In genomic region chr12:116916714-116917114, GRCh38 we compare ENCODE assay signal across 8 cellular contexts. TPM values are rescaled to one million over a fixed set of nuclear protein-coding genes. Genes with fewer than 3 reads are reported as not detected.
DNase-seq lines count a peak whose midpoint lies in the region; ATAC-seq, FAIRE-seq and TF ChIP-seq lines count a peak whose summit lies in the region.

No MANE protein-coding gene starts in this region.

- H3K36me3 Mint-ChIP-seq in activated naive CD8-positive, alpha-beta T cell: peaks cover 14% of the 10 kb centered on the region

- H3K79me2 ChIP-seq in PC-3 (ENCODE audit: low read length): peaks cover 75% of the 10 kb centered on the region

- ATAC-seq in GM18909 (IDR thresholded peaks at IDR 0.05; ENCODE audit: poor library complexity, unreplicated experiment): peak; percentile 93
- ATAC-seq in HG03139 (IDR thresholded peaks at IDR 0.05; ENCODE audit: unreplicated experiment): peak; percentile 84
- ATAC-seq in PC-3: peak; percentile 72
- peak; percentile 68 for ATAC-seq in left colon

- CTCF ChIA-PET in PC-3 (lab: Charles Lee): interaction anchor here (0.8 to 1.1 kb wide), 2 partner anchors 208 to 213 kb away, joined by 3 to 4 read pairs; no protein-coding TSS in a partner anchor

- no peak for TF ChIP-seq POLR2A in GM12891 (IDR thresholded peaks at IDR 0.05; ENCODE audit: low read depth, low read length)

- no peak overlapping the region for H3K27ac Mint-ChIP-seq in activated naive CD8-positive, alpha-beta T cell

- no peaks in the 10 kb centered on the region for H3K27me3 Mint-ChIP-seq in activated naive CD8-positive, alpha-beta T cell

- H3K4me3 ChIP-seq in BE2C (ENCODE audit: low read depth, low read length) (no peak overlapping the region), PC-3 (ENCODE audit: low read length) (peak overlapping the region; percentile 46)

- peak overlapping the region; percentile 78 for H3K4me2 ChIP-seq in PC-3 (ENCODE audit: low read length)

- H3K4me1 ChIP-seq in BE2C (peaks cover 11% of the 10 kb centered on the region), PC-3 (ENCODE audit: insufficient read depth, low read length) (peaks cover 54% of the 10 kb centered on the region)

- H3K27me3 ChIP-seq in BE2C: no peaks in the 10 kb centered on the region
- no peaks in the 10 kb centered on the region for H3K27me3 ChIP-seq in PC-3 (ENCODE audit: low read length)

- peak overlapping the region; percentile 37 for H3K9ac ChIP-seq in PC-3 (ENCODE audit: low read length)

- H4K20me1 ChIP-seq in PC-3 (ENCODE audit: low read length): peaks cover 6% of the 10 kb centered on the region; the same call in 1 of the 2 replicates

- peaks cover 8% of the 10 kb centered on the region for H3F3A ChIP-seq in PC-3 (ENCODE audit: low read length, unreplicated experiment)

- POLR2A ChIA-PET in PC-3 (lab: Charles Lee; ENCODE audit: unreplicated experiment): interaction anchor here (0.6 kb wide), 1 partner anchor 41 kb away, joined by 3 read pairs; no protein-coding TSS in a partner anchor

- intact Hi-C loops in PC-3 (cut with micrococcal nuclease): loop anchor here (1.0 to 10.0 kb wide), 5 partner anchors 42 to 1136 kb away; partner anchors contain the start of genes RNFT2 and SPRING1
- intact Hi-C loops in left colon (cut with DNase I, micrococcal nuclease): no loop called here

- TF ChIP-seq CTCF in BE2C (IDR thresholded peaks at IDR 0.05; ENCODE audit: low read depth, low read length) (peak; percentile 45), PC-3 (conservative IDR thresholded peaks at IDR 0.05; ENCODE audit: low read depth, low read length) (peak; percentile 66)

- DNase-seq in BE2C (peak; percentile 65), PC-3 (peak; percentile 90), left colon (peak; percentile 38 to 51), GM12891 (ENCODE audit: insufficient read length, low spot score) (no peak), hippocampal formation (lab: John Stamatoyannopoulos, UW) (no peak)

- H3K4me1 Mint-ChIP-seq in activated naive CD8-positive, alpha-beta T cell (ENCODE audit: low read depth): peaks cover 76% of the 10 kb centered on the region

- H3K4me3 Mint-ChIP-seq in activated naive CD8-positive, alpha-beta T cell: peak overlapping the region; percentile 17

- H3K9me3 Mint-ChIP-seq in activated naive CD8-positive, alpha-beta T cell (ENCODE audit: low read depth): no peaks in the 10 kb centered on the region

- peak overlapping the region; percentile 89 for H3K27ac ChIP-seq in PC-3 (ENCODE audit: low read length)

- H2AFZ ChIP-seq in PC-3 (ENCODE audit: low read length): no peak overlapping the region

- H3K36me3 ChIP-seq in BE2C (peaks cover 35% of the 10 kb centered on the region), PC-3 (ENCODE audit: low read depth, low read length) (peaks cover 6% of the 10 kb centered on the region; the same call in 1 of the 2 replicates)

- no peaks in the 10 kb centered on the region for H3K9me2 ChIP-seq in PC-3 (replicated peaks; ENCODE audit: low read length)

- H3K9me3 ChIP-seq in BE2C: no peaks in the 10 kb centered on the region
- H3K9me3 ChIP-seq in PC-3 (ENCODE audit: low read length): no peaks in the 10 kb centered on the region

- no peak for FAIRE-seq in GM12891 (lab: Jason Lieb, UNC)

- no TSS peak for BruUV-seq in PC-3 (replicated peaks; lab: Mats Ljungman, UMichigan)

TF ChIP-seq in GM12891, 5 proteins besides CTCF, POLR2A, EP300 and RAD21:
- TF ChIP-seq SPI1 (IDR thresholded peaks at IDR 0.05; ENCODE audit: low read depth, low read length): no peak
- TF ChIP-seq POU2F2 (IDR thresholded peaks at IDR 0.05; ENCODE audit: low read depth, low read length): no peak
- TF ChIP-seq TAF1 (IDR thresholded peaks at IDR 0.05; ENCODE audit: low read depth, low read length): no peak
- no peak for TF ChIP-seq PAX5 (IDR thresholded peaks at IDR 0.05; ENCODE audit: insufficient read depth, low read length, severe bottlenecking)
- no peak for TF ChIP-seq POLR2AphosphoS5 (IDR thresholded peaks at IDR 0.05; ENCODE audit: low read depth, low read length)
TF ChIP-seq in GM12891: peak in this region for 0.

RNA-seq across cellular contexts. Expression of gene FBXW8, which starts 6.0 kb away (rescaled TPM):
- 17.9 TPM for polyA plus RNA-seq in BE2C (2012; ENCODE audit: insufficient read depth, insufficient read length, low read depth)
- 12.1 and 20.7 TPM in 2 replicates for total RNA-seq in PC-3 (2014; rRNA removed)
- 10 to 100 TPM in 1 of 2 donors, 1 to 10 TPM in 1; 9.0 to 14.4 TPM for total RNA-seq in left colon
- 2.7 TPM for polyA plus RNA-seq in GM12891 (2012; ENCODE audit: low read depth, missing spikeins)

RNA-seq across cellular contexts. Expression of gene HRK, which starts 35.5 kb away (rescaled TPM):
- polyA plus RNA-seq in BE2C (2012; ENCODE audit: insufficient read depth, insufficient read length, low read depth): 0.74 TPM
- 0.33 and 0.58 TPM in 2 replicates for total RNA-seq in PC-3 (2014; rRNA removed)
- total RNA-seq in left colon: 1 to 10 TPM in 1 of 2 donors, under 1 TPM in 1; 0.73 to 1.1 TPM
- 0.01 TPM for polyA plus RNA-seq in GM12891 (2012; ENCODE audit: low read depth, missing spikeins)

Comparison
In these comparisons a context has a peak if more than half of its experiments do, and no peak if none do; other contexts are left out.
1. DNase-seq: peak in BE2C (single experiment), PC-3 (single experiment) and left colon (2 of 2); none in GM12891 (single experiment) and hippocampal formation (0 of 2).
2. Peak in every context shown above with its lines, with median percentiles within 50 percentile points of each other: ATAC-seq.